8 cellular contexts compared by ENCODE assay signal in genomic region chr4:147683717-147684700, GRCh38. TPM values are rescaled to one million over a fixed set of nuclear protein-coding genes. Genes with fewer than 3 reads are reported as not detected.
DNase-seq lines count a peak whose midpoint lies in the region; ATAC-seq and TF ChIP-seq lines count a peak whose summit lies in the region.

TSS of gene PRMT9 (minus strand) at chr4:147684163. CDS start at chr4:147683987, 176 bp downstream.

- intact Hi-C loops in CD4-positive, alpha-beta memory T cell (cut with micrococcal nuclease): loop anchor here (1.0 to 10.0 kb wide), 5 partner anchors 48 to 1509 kb away; partner anchors contain the start of genes ARHGAP10, LSM6, NR3C2 and TMEM184C

- peaks cover 25 to 42% (median 33%) of the 10 kb centered on the region in 4 donors for H3K4me1 Mint-ChIP-seq in CD4-positive, alpha-beta memory T cell
- peaks cover 47% of the 10 kb centered on the region for H3K4me1 Mint-ChIP-seq in activated CD8-positive, alpha-beta T cell treated with anti-CD3 and anti-CD28 coated beads, Interleukin-2, amount 10 ng/mL, durations not matched to agents 7 days and 5 days (ENCODE audit: low read depth)

- ATAC-seq in GM19395 (IDR thresholded peaks at IDR 0.05; ENCODE audit: unreplicated experiment) (peak; percentile 99), HG03558 (IDR thresholded peaks at IDR 0.05; ENCODE audit: extremely low read depth, unreplicated experiment) (peak; percentile 98), lung (ENCODE audit: insufficient read depth, low FRiP score) (peak; percentile 100)
- peak; percentile 98 for ATAC-seq in activated CD8-positive, alpha-beta T cell treated with anti-CD3 and anti-CD28 coated beads, Interleukin-2, amount 10 ng/mL, durations not matched to agents 7 days and 5 days

- peak within 1 kb of the TSS; percentile 96 to 99 (median 98) for H3K27ac Mint-ChIP-seq in CD4-positive, alpha-beta memory T cell
- H3K27ac Mint-ChIP-seq in activated CD8-positive, alpha-beta T cell treated with anti-CD3 and anti-CD28 coated beads, Interleukin-2, amount 10 ng/mL, durations not matched to agents 7 days and 5 days: peak within 1 kb of the TSS; percentile 95

- peaks cover 15% of the 10 kb centered on the region for H3K4me1 ChIP-seq in CD4-positive, alpha-beta memory T cell (ENCODE audit: insufficient read depth, low read length)
- H3K4me1 ChIP-seq in lung (ENCODE audit: control insufficient read depth in 2 of 2, insufficient read depth in 2 of 2, low read length in 2 of 2): peaks cover 0 to 5% of the 10 kb centered on the region in 2 donors

- TF ChIP-seq CTCF in lung (IDR thresholded peaks at IDR 0.05; ENCODE audit: control extremely low read depth, extremely low read depth): no peak

- POLR2A ChIA-PET in CD4-positive, alpha-beta memory T cell (lab: Charles Lee; ENCODE audit: partially characterized antibody): interaction anchor here (0.7 to 4.0 kb wide), 15 partner anchors 10 to 759 kb away, joined by 3 to 63 read pairs (median 3); partner anchors contain the start of genes ARHGAP10, NR3C2 and TMEM184C
- POLR2A ChIA-PET in activated CD8-positive, alpha-beta T cell treated with anti-CD3 and anti-CD28 coated beads, Interleukin-2, amount 10 ng/mL, durations not matched to agents 7 days and 5 days (lab: Charles Lee): interaction anchor here (0.6 to 2.7 kb wide), 11 partner anchors 9 to 259 kb away, joined by 3 to 32 read pairs (median 3); partner anchors contain the start of genes ARHGAP10 and TMEM184C

- peaks cover 0 to 2% (median 0%) of the 10 kb centered on the region in 8 donors for H3K9me3 Mint-ChIP-seq in CD4-positive, alpha-beta memory T cell
- no peaks in the 10 kb centered on the region for H3K9me3 Mint-ChIP-seq in activated CD8-positive, alpha-beta T cell treated with anti-CD3 and anti-CD28 coated beads, Interleukin-2, amount 10 ng/mL, durations not matched to agents 7 days and 5 days (ENCODE audit: insufficient read depth)

- H3K36me3 ChIP-seq in CD4-positive, alpha-beta memory T cell (ENCODE audit: insufficient read depth, low read length): no peaks in the 10 kb centered on the region
- H3K36me3 ChIP-seq in lung (ENCODE audit: control insufficient read depth in 2 of 2, insufficient read depth in 2 of 2, low read length in 2 of 2): peaks cover 0 to 3% of the 10 kb centered on the region in 2 donors

- CTCF ChIA-PET in CD4-positive, alpha-beta memory T cell (lab: Charles Lee; ENCODE audit: partially characterized antibody): interaction anchor here (0.7 to 3.1 kb wide), 8 partner anchors 24 to 183 kb away, joined by 3 to 29 read pairs (median 6); partner anchors contain the start of genes ARHGAP10 and TMEM184C
- CTCF ChIA-PET in activated CD8-positive, alpha-beta T cell treated with anti-CD3 and anti-CD28 coated beads, Interleukin-2, amount 10 ng/mL, durations not matched to agents 7 days and 5 days (lab: Charles Lee): interaction anchor here (0.9 to 4.3 kb wide), 6 partner anchors 10 to 182 kb away, joined by 4 to 43 read pairs (median 6); partner anchors contain the start of genes ARHGAP10 and TMEM184C

- peak; percentile 82 to 89 (median 85) for DNase-seq in CD4-positive, alpha-beta memory T cell
- DNase-seq in NCI-H82 treated with DMSO at 0.1 percent for 48 hours (lab: John Stamatoyannopoulos, UW; ENCODE audit: unreplicated experiment): peak; percentile 41
- peak; percentile 92 for DNase-seq in activated CD8-positive, alpha-beta T cell treated with anti-CD3 and anti-CD28 coated beads, Interleukin-2, amount 10 ng/mL, durations not matched to agents 7 days and 5 days
- DNase-seq in effector CD4-positive, alpha-beta T cell: peak; percentile 78
- DNase-seq in lung (ENCODE audit: low spot score): peak; percentile 90
- peak; percentile 78 to 87 (median 81) for DNase-seq in stimulated activated CD4-positive, alpha-beta T cell treated with anti-CD3 and anti-CD28 coated beads, TNF-alpha, amount 100 ng/mL, for 24 hours (ENCODE audit: low read depth in 3 of 3)

- peaks cover 4 to 19% of the 10 kb centered on the region in 2 donors for H3K36me3 Mint-ChIP-seq in CD4-positive, alpha-beta memory T cell
- peaks cover 24% of the 10 kb centered on the region for H3K36me3 Mint-ChIP-seq in activated CD8-positive, alpha-beta T cell treated with anti-CD3 and anti-CD28 coated beads, Interleukin-2, amount 10 ng/mL, durations not matched to agents 7 days and 5 days (ENCODE audit: low read depth)

- H3K4me3 Mint-ChIP-seq in CD4-positive, alpha-beta memory T cell: peak within 1 kb of the TSS; percentile 92 to 99 (median 96)
- H3K4me3 Mint-ChIP-seq in activated CD8-positive, alpha-beta T cell treated with anti-CD3 and anti-CD28 coated beads, Interleukin-2, amount 10 ng/mL, durations not matched to agents 7 days and 5 days: peak within 1 kb of the TSS; percentile 87

- WGBS in lung, 2 donors: 0 to 1% methylated on average over 68 to 69 of the region's 69 CpGs

- H3K27me3 ChIP-seq in CD4-positive, alpha-beta memory T cell (ENCODE audit: insufficient read depth, low read length): no peaks in the 10 kb centered on the region
- H3K27me3 ChIP-seq in lung (ENCODE audit: control insufficient read depth, insufficient read depth): no peaks in the 10 kb centered on the region

- H3K27me3 Mint-ChIP-seq in CD4-positive, alpha-beta memory T cell: peaks cover 3% of the 10 kb centered on the region in 2 donors
- peaks cover 2% of the 10 kb centered on the region for H3K27me3 Mint-ChIP-seq in activated CD8-positive, alpha-beta T cell treated with anti-CD3 and anti-CD28 coated beads, Interleukin-2, amount 10 ng/mL, durations not matched to agents 7 days and 5 days (ENCODE audit: low read depth)

- peak within 1 kb of the TSS; percentile 89 for H3K27ac ChIP-seq in CD4-positive, alpha-beta memory T cell (ENCODE audit: low read depth, low read length)
- H3K27ac ChIP-seq in lung (ENCODE audit: low read depth in 1 of 2, low read length in 1 of 2): peak within 1 kb of the TSS; percentile 86 to 93

- H3K9me3 ChIP-seq in CD4-positive, alpha-beta memory T cell (ENCODE audit: control insufficient read depth in 1 of 2, low read length in 2 of 2): no peaks in the 10 kb centered on the region
- no peaks in the 10 kb centered on the region for H3K9me3 ChIP-seq in lung (ENCODE audit: control insufficient read depth in 2 of 2, insufficient read depth in 1 of 2, low read length in 1 of 2)

- H3K4me3 ChIP-seq in CD4-positive, alpha-beta memory T cell (ENCODE audit: low read length in 2 of 2): peak within 1 kb of the TSS; percentile 75 to 96
- peak within 1 kb of the TSS; percentile 53 for H3K4me3 ChIP-seq in lung

RNA-seq across cellular contexts. Expression of gene PRMT9, which starts in this region (rescaled TPM):
- total RNA-seq in CD4-positive, alpha-beta memory T cell: 10 to 100 TPM; 12.1 to 12.6 TPM
- 1 to 10 TPM; 4.6 to 6.7 TPM for polyA plus RNA-seq in CD4-positive, alpha-beta memory T cell
- 10 to 100 TPM; 12.5 to 13.4 TPM for total RNA-seq in activated CD8-positive, alpha-beta T cell treated with anti-CD3 and anti-CD28 coated beads, Interleukin-2, amount 10 ng/mL, durations not matched to agents 7 days and 5 days
- total RNA-seq in lung: 10 to 100 TPM in 1 of 2 donors, 1 to 10 TPM in 1; 8.0 to 23.9 TPM
- 1 to 10 TPM; 4.1 to 5.3 TPM for polyA plus RNA-seq in lung

Comparison
In these comparisons a context has a peak if more than half of its experiments do, and no peak if none do; other contexts are left out.
1. Peak in every context shown above with its lines: DNase-seq, ATAC-seq, H3K4me3 ChIP-seq and H3K27ac ChIP-seq.
2. DNase-seq: peak in every context shown above with its lines; median percentile 92 in activated CD8-positive, alpha-beta T cell treated with anti-CD3 and anti-CD28 coated beads, Interleukin-2, amount 10 ng/mL, durations not matched to agents 7 days and 5 days; 90 in lung; 85 in CD4-positive, alpha-beta memory T cell; 81 in stimulated activated CD4-positive, alpha-beta T cell treated with anti-CD3 and anti-CD28 coated beads, TNF-alpha, amount 100 ng/mL, for 24 hours; 78 in effector CD4-positive, alpha-beta T cell; 41 in NCI-H82 treated with DMSO at 0.1 percent for 48 hours.